In the genomic region with DNA sequence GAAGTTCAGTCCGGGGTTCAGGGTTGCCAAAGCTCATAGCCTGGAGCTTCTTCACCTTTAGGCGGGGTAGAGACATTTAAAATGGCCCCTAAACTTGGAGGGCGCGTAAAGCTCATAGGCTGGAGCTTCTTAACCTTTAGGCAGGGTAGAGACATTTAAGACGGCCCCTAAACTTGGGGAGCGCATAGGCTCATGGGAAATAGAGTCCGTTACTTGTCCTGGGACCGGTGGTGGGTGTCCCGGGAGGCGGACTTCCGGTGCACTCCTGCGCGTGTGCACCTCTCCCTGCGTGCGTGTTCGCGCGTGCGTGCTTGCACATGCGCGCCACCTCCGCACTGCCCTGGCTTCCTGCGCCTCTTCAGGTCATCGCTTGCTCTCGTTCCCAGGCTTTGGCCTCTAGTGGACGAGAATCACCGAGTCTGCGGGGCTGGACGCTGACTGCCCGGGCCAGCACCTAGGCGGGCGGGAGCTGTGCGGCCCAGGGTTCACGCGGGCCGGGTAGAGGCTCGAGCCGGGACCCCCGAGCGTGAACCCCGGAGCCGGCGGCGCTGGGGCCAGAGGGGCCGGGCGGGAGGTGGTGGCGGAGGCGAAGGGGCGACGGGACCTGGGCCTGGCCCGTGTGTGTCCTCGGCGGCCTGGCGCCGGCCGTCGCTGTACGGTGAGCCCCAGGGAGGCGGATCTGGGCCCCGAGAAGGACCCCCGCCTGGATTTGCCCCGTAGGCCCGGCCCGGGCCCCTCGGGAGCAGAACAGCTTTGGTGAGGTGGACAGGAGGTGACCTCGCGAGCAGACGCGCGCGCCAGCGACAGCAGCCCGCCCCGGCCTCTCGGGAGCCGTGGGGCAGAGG, we compare ENCODE assay signal across 1 cellular context.
TF ChIP-seq lines count a peak whose summit lies in the region.

No MANE protein-coding gene starts in this region.

TF ChIP-seq in IMR-90, 13 proteins besides CTCF, POLR2A, EP300 and RAD21:
- TF ChIP-seq MAZ (IDR thresholded peaks at IDR 0.05; ENCODE audit: borderline replicate concordance, low read depth, low read length), result peak; percentile 42; the same call in 1 of the 2 replicates
- peak; percentile 72 for TF ChIP-seq BHLHE40 (IDR thresholded peaks at IDR 0.05; ENCODE audit: low read depth, low read length)
- peak; percentile 70; the same call in 1 of the 2 replicates for TF ChIP-seq MXI1 (IDR thresholded peaks at IDR 0.05; ENCODE audit: borderline replicate concordance, low read depth, low read length)
